In the genomic region with DNA sequence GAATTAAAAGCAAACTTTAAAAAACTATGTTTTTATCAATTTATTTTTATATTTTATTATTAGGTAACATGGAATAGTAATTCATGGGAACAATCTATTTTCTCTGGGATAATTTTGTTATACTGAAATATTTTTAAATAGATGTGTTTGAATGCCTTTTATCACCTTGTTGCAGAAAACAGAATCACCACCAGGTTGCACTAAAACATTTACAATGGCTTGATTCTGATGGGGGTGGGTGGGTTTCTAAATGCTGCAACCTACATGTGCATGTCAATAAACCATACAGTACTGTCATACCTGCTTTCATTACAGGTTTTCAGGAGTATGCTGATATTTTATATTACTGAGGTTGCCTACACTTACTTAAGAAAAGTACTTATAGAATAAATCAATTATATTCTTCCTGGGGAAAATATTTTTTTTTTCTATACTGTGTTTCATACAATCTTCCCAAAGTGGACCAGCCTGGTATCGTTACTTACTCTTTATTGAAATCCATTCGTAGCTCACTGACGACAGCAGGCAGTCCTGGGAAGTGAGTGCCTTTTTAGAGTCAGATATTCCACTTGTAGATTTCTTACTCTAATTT, we compare ENCODE assay signal across 9 cellular contexts.
DNase-seq lines count a peak whose midpoint lies in the region; ATAC-seq and TF ChIP-seq lines count a peak whose summit lies in the region.
"Had no signal": no experiment of that assay in that cellular context is flagged by ENCODE, and none has a peak within 500 bp of the region (broad histone marks: within the 10 kb centered on the region; RNA-seq: fewer than 3 reads in every experiment).

No MANE protein-coding gene starts in this region.

- no peak overlapping the region for H3K9ac ChIP-seq in colonic mucosa (ENCODE audit: low read depth in 2 of 2, low read length in 2 of 2)

- no peak for DNase-seq in AG09309 (ENCODE audit: low read depth)
- DNase-seq in NCI-H748 (lab: John Stamatoyannopoulos, UW; ENCODE audit: unreplicated experiment), result peak; percentile 40
- DNase-seq in colonic mucosa, result no peak
- peak; percentile 20 for DNase-seq in non-pigmented ciliary epithelial cell (ENCODE audit: low read depth)
- DNase-seq in activated naive CD4-positive, alpha-beta T cell (lab: John Stamatoyannopoulos, UW), result no peak
- DNase-seq in psoas muscle, result no peak

- H3K9me3 ChIP-seq in colonic mucosa (no peaks in the 10 kb centered on the region), psoas muscle (no peaks in the 10 kb centered on the region)

- H3K4me1 ChIP-seq in colonic mucosa (no peaks in the 10 kb centered on the region), psoas muscle (no peaks in the 10 kb centered on the region)

- TF ChIP-seq CTCF in AG09309 (IDR thresholded peaks at IDR 0.05; ENCODE audit: control insufficient read depth, insufficient read depth, low read depth, low read length, missing control alignments) (peak; percentile 49), GM12875 (IDR thresholded peaks at IDR 0.05; ENCODE audit: borderline replicate concordance, insufficient read depth, low read depth, low read length) (peak; percentile 18; the same call in 1 of the 2 replicates), colonic mucosa (IDR thresholded peaks at IDR 0.05) (peak; percentile 13), psoas muscle (IDR thresholded peaks at IDR 0.05) (no peak)

- H3K27ac ChIP-seq in colonic mucosa, result no peak overlapping the region
- no peak overlapping the region for H3K27ac ChIP-seq in psoas muscle
- H3K27ac ChIP-seq: epithelial cell of prostate had no signal

- 72 to 78% (median 73%) methylated on average over 3 of the region's 3 CpGs for WGBS in psoas muscle, 3 donors

- no peak for ATAC-seq in GM21447 (IDR thresholded peaks at IDR 0.05; ENCODE audit: unreplicated experiment)
- no peak for ATAC-seq in psoas muscle

- intact Hi-C loops in colonic mucosa (cut with DNase I), result no loop called here
- intact Hi-C loops in psoas muscle (cut with DNase I), result no loop called here

- H3K27me3 ChIP-seq in colonic mucosa (no peaks in the 10 kb centered on the region), psoas muscle (ENCODE audit: insufficient read depth in 3 of 3, low read length in 2 of 3) (no peaks in the 10 kb centered on the region)

- H3K36me3 ChIP-seq in colonic mucosa (no peaks in the 10 kb centered on the region), psoas muscle (ENCODE audit: insufficient read depth in 1 of 2, low read depth in 1 of 2) (no peaks in the 10 kb centered on the region)

- H3K4me3 ChIP-seq in AG09309 (ENCODE audit: control insufficient read depth, low read depth, low read length), result no peak overlapping the region
- no peak overlapping the region for H3K4me3 ChIP-seq in GM12875 (ENCODE audit: low read depth, low read length)
- H3K4me3 ChIP-seq in colonic mucosa, result no peak overlapping the region
- no peak overlapping the region for H3K4me3 ChIP-seq in psoas muscle

Comparison
In these comparisons a context has a peak if more than half of its experiments do, and no peak if none do; other contexts are left out.
1. DNase-seq: peak in NCI-H748 (single experiment) and non-pigmented ciliary epithelial cell (single experiment); none in AG09309 (single experiment), colonic mucosa (single experiment), activated naive CD4-positive, alpha-beta T cell (0 of 4) and psoas muscle (0 of 2).